In the genomic region with DNA sequence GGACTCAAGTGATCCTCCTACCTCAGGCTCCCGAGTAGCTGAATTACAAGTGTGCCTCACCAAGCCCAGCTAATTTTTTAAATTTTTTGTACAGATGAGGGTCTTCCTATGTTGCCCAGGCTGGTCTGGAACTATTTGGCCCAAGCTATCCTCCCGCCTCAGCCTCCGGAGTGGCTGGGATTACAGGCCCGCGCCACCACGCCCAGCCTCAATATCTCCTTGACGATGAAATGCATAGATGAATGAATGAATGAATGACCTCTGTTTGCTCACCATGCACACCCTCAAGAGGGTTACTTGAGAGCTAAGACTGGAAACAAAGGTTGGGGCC, we compare ENCODE assay signal across 8 cellular contexts. TPM values are rescaled to one million over a fixed set of nuclear protein-coding genes. Genes with fewer than 3 reads are reported as not detected.
DNase-seq lines count a peak whose midpoint lies in the region; ATAC-seq and TF ChIP-seq lines count a peak whose summit lies in the region.

No MANE protein-coding gene starts in this region.

- H3K27ac Mint-ChIP-seq in CD4-positive, alpha-beta T cell = peak overlapping the region; percentile 76
- peak overlapping the region in 4 of 5 experiments; percentile 62 to 93 (median 90) for H3K27ac Mint-ChIP-seq in brain

- H3K9me3 ChIP-seq in CD4-positive, alpha-beta T cell (ENCODE audit: control insufficient read depth, low read length) = no peaks in the 10 kb centered on the region
- no peaks in the 10 kb centered on the region for H3K9me3 ChIP-seq in HUES6 (ENCODE audit: control insufficient read depth, insufficient read depth, low read depth, low read length)
- H3K9me3 ChIP-seq in neuron (ENCODE audit: low read length) = no peaks in the 10 kb centered on the region

- H3K27me3 Mint-ChIP-seq in CD4-positive, alpha-beta T cell = no peaks in the 10 kb centered on the region
- peaks cover 5% of the 10 kb centered on the region for H3K27me3 Mint-ChIP-seq in brain

- no peaks in the 10 kb centered on the region for H3K9me3 Mint-ChIP-seq in CD4-positive, alpha-beta T cell
- peaks cover 0 to 9% (median 0%) of the 10 kb centered on the region in 5 experiments for H3K9me3 Mint-ChIP-seq in brain

- CTCF ChIA-PET in CD4-positive, alpha-beta T cell (lab: Charles Lee) = interaction anchor here (0.6 to 5.4 kb wide), 3 partner anchors 20 to 42 kb away, joined by 3 to 27 read pairs (median 24); no protein-coding TSS in a partner anchor

- peak overlapping the region; percentile 68 for H2AFZ ChIP-seq in neuron (ENCODE audit: low read depth, low read length)

- no peak overlapping the region for H3K9ac ChIP-seq in HUES6 (ENCODE audit: low read length)

- H3K4me3 ChIP-seq in HUES6 (ENCODE audit: low read depth, low read length) (peak overlapping the region; percentile 37; the same call in 1 of the 2 replicates), neuron (ENCODE audit: low read length) (peak overlapping the region; percentile 58)

- H3K4me3 Mint-ChIP-seq in CD4-positive, alpha-beta T cell = peak overlapping the region; percentile 84
- peak overlapping the region; percentile 84 to 87 (median 87) for H3K4me3 Mint-ChIP-seq in brain

- H3K27me3 ChIP-seq in CD4-positive, alpha-beta T cell (ENCODE audit: control insufficient read depth, insufficient read depth, low read length) = no peaks in the 10 kb centered on the region
- H3K27me3 ChIP-seq in HUES6 (ENCODE audit: control insufficient read depth, insufficient read depth, low read length) (no peaks in the 10 kb centered on the region), neuron (ENCODE audit: insufficient read depth, low read length) (no peaks in the 10 kb centered on the region)

- POLR2A ChIA-PET in CD4-positive, alpha-beta T cell (lab: Charles Lee) = interaction anchor here (0.8 to 5.0 kb wide), 14 partner anchors 11 to 234 kb away, joined by 3 to 82 read pairs (median 20); a partner anchor contains a TSS

- intact Hi-C loops in CD4-positive, alpha-beta T cell (cut with DNase I, micrococcal nuclease) = loop anchor here (5.0 kb wide), 2 partner anchors 40 to 50 kb away; a partner anchor contains a TSS

- no peak for TF ChIP-seq CTCF in CD4-positive, alpha-beta T cell (IDR thresholded peaks at IDR 0.05)
- TF ChIP-seq CTCF in brain (conservative IDR thresholded peaks at IDR 0.05) = no peak

- H3K27ac ChIP-seq in CD4-positive, alpha-beta T cell (ENCODE audit: low read depth, low read length) = no peak overlapping the region
- no peak overlapping the region for H3K27ac ChIP-seq in HUES6 (ENCODE audit: low read depth, low read length)

- no peaks in the 10 kb centered on the region for H3K36me3 ChIP-seq in HUES6 (ENCODE audit: control insufficient read depth, insufficient read depth, low read length)
- H3K36me3 ChIP-seq in neuron (ENCODE audit: insufficient read depth, low read length) = no peaks in the 10 kb centered on the region

- H3K36me3 Mint-ChIP-seq in CD4-positive, alpha-beta T cell (ENCODE audit: low read depth) = peaks cover 13% of the 10 kb centered on the region
- peaks cover 11% of the 10 kb centered on the region for H3K36me3 Mint-ChIP-seq in brain

- H3K4me1 Mint-ChIP-seq in CD4-positive, alpha-beta T cell (ENCODE audit: low read depth) = peaks cover 31% of the 10 kb centered on the region
- H3K4me1 Mint-ChIP-seq in brain = peaks cover 17% of the 10 kb centered on the region

- no peak for ATAC-seq in CD4-positive, alpha-beta T cell (ENCODE audit: poor library complexity)
- ATAC-seq in HG02973 (IDR thresholded peaks at IDR 0.05; ENCODE audit: unreplicated experiment) = no peak

- DNase-seq in CD4-positive, alpha-beta T cell = no peak
- DNase-seq in GM19240 (ENCODE audit: insufficient read length, low spot score) (no peak), AML-193 (lab: John Stamatoyannopoulos, UW) (no peak), AG20443 (ENCODE audit: low spot score) (no peak)

- H3K4me1 ChIP-seq in HUES6 (ENCODE audit: control insufficient read depth, insufficient read depth, low read length) (peaks cover 19% of the 10 kb centered on the region), neuron (ENCODE audit: insufficient read depth, low read length) (peaks cover 10% of the 10 kb centered on the region)

RNA-seq across cellular contexts. Expression of a gene that starts 14.9 kb away (rescaled TPM):
- under 1 TPM in 1 of 2 experiments, not detected in 1; 0.77 TPM for total RNA-seq in CD4-positive, alpha-beta T cell
- polyA plus RNA-seq in brain (ENCODE audit: insufficient read depth, low read depth, low replicate concordance) = 60.8 TPM

RNA-seq across cellular contexts. Expression of a gene that starts 23.4 kb away (rescaled TPM):
- total RNA-seq in CD4-positive, alpha-beta T cell = 100 to 1,000 TPM; 151 to 168 TPM
- 143 TPM for polyA plus RNA-seq in brain (ENCODE audit: insufficient read depth, low read depth, low replicate concordance)

RNA-seq across cellular contexts. Expression of a gene that starts 33.2 kb away (rescaled TPM):
- 10 to 100 TPM; 83.3 to 84.0 TPM for total RNA-seq in CD4-positive, alpha-beta T cell
- polyA plus RNA-seq in brain (ENCODE audit: insufficient read depth, low read depth, low replicate concordance) = 91.5 TPM

RNA-seq across cellular contexts. Expression of a gene that starts 36.2 kb away (rescaled TPM):
- 10 to 100 TPM; 36.8 to 39.6 TPM for total RNA-seq in CD4-positive, alpha-beta T cell
- polyA plus RNA-seq in brain (ENCODE audit: insufficient read depth, low read depth, low replicate concordance) = 23.3 TPM

RNA-seq across cellular contexts. Expression of a gene that starts 52.2 kb away (rescaled TPM):
- total RNA-seq in CD4-positive, alpha-beta T cell = 100 to 1,000 TPM; 464 to 491 TPM
- polyA plus RNA-seq in brain (ENCODE audit: insufficient read depth, low read depth, low replicate concordance) = 261 TPM
